In genomic region chr11:130945945-130946344, GRCh38 we compare ENCODE assay signal across 11 cellular contexts. TPM values are rescaled to one million over a fixed set of nuclear protein-coding genes. Genes with fewer than 3 reads are reported as not detected.
A peak's percentile ranks its signal among the peaks of the same experiment; 100 is the strongest.
DNase-seq lines count a peak whose midpoint lies in the region; ATAC-seq and TF ChIP-seq lines count a peak whose summit lies in the region.
"Had no signal": no experiment of that assay in that cellular context is flagged by ENCODE, and none has a peak within 500 bp of the region (broad histone marks: within the 10 kb centered on the region; RNA-seq: fewer than 3 reads in every experiment).

No MANE protein-coding gene starts in this region.

- no peaks in the 10 kb centered on the region for H4K20me1 ChIP-seq in mammary epithelial cell (ENCODE audit: insufficient read depth, low read length)
- H4K20me1 ChIP-seq in hepatocyte (ENCODE audit: insufficient read depth, poor library complexity, severe bottlenecking) = no peaks in the 10 kb centered on the region
- H4K20me1 ChIP-seq in MM.1S (ENCODE audit: insufficient read depth, low read length) = no peaks in the 10 kb centered on the region

- H3K4me1 ChIP-seq in mammary epithelial cell (ENCODE audit: insufficient read depth, low read length) (peaks cover 42% of the 10 kb centered on the region), hepatocyte (ENCODE audit: insufficient read depth) (no peaks in the 10 kb centered on the region), MM.1S (ENCODE audit: low read length) (0 out of 2 replicates have a peak, but pooled peaks cover 5% of the 10 kb centered on the region)
- H3K4me1 ChIP-seq: SJSA1 had no signal

- in situ Hi-C loops in mammary epithelial cell (cut with MboI; ENCODE audit: low sequenced_read_pairs in 2 of 2) = no loop called here

- H3K27ac ChIP-seq in mammary epithelial cell (ENCODE audit: insufficient read depth, low read depth, low read length) (peak overlapping the region; percentile 6), hepatocyte (no peak overlapping the region), MM.1S (ENCODE audit: low read length) (no peak overlapping the region)
- H3K27ac ChIP-seq: cardiac muscle cell, SJSA1 had no signal

- DNase-seq in HCEC 1CT (peak; percentile 60), mammary epithelial cell (peak; percentile 73), hepatocyte (ENCODE audit: low spot score) (peak; percentile 10), stromal cell of bone marrow (ENCODE audit: low read depth) (peak; percentile 86), MM.1S (no peak), NCI-H82 treated with DMSO at 0.1 percent for 48 hours (lab: John Stamatoyannopoulos, UW; ENCODE audit: unreplicated experiment) (no peak), NCI-H446 treated with DMSO at 0.1 percent for 48 hours (lab: John Stamatoyannopoulos, UW) (no peak)

- no peaks in the 10 kb centered on the region for H3K9me3 ChIP-seq in mammary epithelial cell (replicated peaks; ENCODE audit: insufficient read depth, low read length)
- no peaks in the 10 kb centered on the region for H3K9me3 ChIP-seq in hepatocyte (ENCODE audit: low read depth)
- no peaks in the 10 kb centered on the region for H3K9me3 ChIP-seq in MM.1S (replicated peaks; ENCODE audit: insufficient read depth, low read length)
- H3K9me3 ChIP-seq: SJSA1 had no signal

- intact Hi-C loops in mammary epithelial cell (cut with micrococcal nuclease) = loop anchor here (5.0 kb wide), 1 partner anchor 51 kb away; no protein-coding TSS in a partner anchor

- no peak for ATAC-seq in GM18909 (IDR thresholded peaks at IDR 0.05; ENCODE audit: poor library complexity, unreplicated experiment)
- ATAC-seq: HepG2 had no signal

- H3F3A ChIP-seq in MM.1S (ENCODE audit: insufficient read depth, low read length) = no peaks in the 10 kb centered on the region

- CTCF ChIA-PET in mammary epithelial cell (lab: Charles Lee; ENCODE audit: low non-redundant PET) = no interaction called here

- H3K9me2 ChIP-seq in hepatocyte (replicated peaks; ENCODE audit: insufficient read depth) (no peaks in the 10 kb centered on the region), MM.1S (replicated peaks; ENCODE audit: insufficient read depth, low read length) (no peaks in the 10 kb centered on the region)

- no peaks in the 10 kb centered on the region for H3K27me3 ChIP-seq in mammary epithelial cell (ENCODE audit: insufficient read depth, low read length)
- H3K27me3 ChIP-seq in hepatocyte = no peaks in the 10 kb centered on the region
- no peaks in the 10 kb centered on the region for H3K27me3 ChIP-seq in MM.1S (replicated peaks; ENCODE audit: insufficient read depth, low read length)
- H3K27me3 ChIP-seq: cardiac muscle cell, SJSA1 had no signal

- H3K36me3 ChIP-seq in mammary epithelial cell (ENCODE audit: insufficient read depth, low read length) = no peaks in the 10 kb centered on the region
- no peaks in the 10 kb centered on the region for H3K36me3 ChIP-seq in hepatocyte (replicated peaks; ENCODE audit: insufficient read depth, low read depth)
- H3K36me3 ChIP-seq in MM.1S (replicated peaks; ENCODE audit: insufficient read depth, low read length) = no peaks in the 10 kb centered on the region
- H3K36me3 ChIP-seq: cardiac muscle cell, SJSA1 had no signal

- H2AFZ ChIP-seq in mammary epithelial cell (ENCODE audit: low read depth, low read length) (peak overlapping the region; percentile 52), hepatocyte (no peak overlapping the region), MM.1S (ENCODE audit: low read length) (no peak overlapping the region)

- BruUV-seq in mammary epithelial cell (replicated peaks; lab: Mats Ljungman, UMichigan) = no TSS peak

- H3K4me3 ChIP-seq in mammary epithelial cell (replicated peaks in 1 of 3; ENCODE audit: insufficient read depth in 1 of 3, low read depth in 2 of 3, low read length in 3 of 3) (no peak overlapping the region), hepatocyte (no peak overlapping the region), MM.1S (ENCODE audit: low read length) (no peak overlapping the region)
- H3K4me3 ChIP-seq: cardiac muscle cell, SJSA1 had no signal

- TF ChIP-seq CTCF in mammary epithelial cell (conservative IDR thresholded peaks at IDR 0.05 in 1 of 2, IDR thresholded peaks at IDR 0.05 in 1 of 2; ENCODE audit: extremely low read depth in 1 of 2, insufficient read depth in 1 of 2, low read depth in 1 of 2, low read length in 2 of 2) (no peak), hepatocyte (IDR thresholded peaks at IDR 0.05; ENCODE audit: poor library complexity) (no peak), MM.1S (IDR thresholded peaks at IDR 0.05; ENCODE audit: low read length) (no peak)

- peak overlapping the region; percentile 49 for H3K4me2 ChIP-seq in mammary epithelial cell (ENCODE audit: insufficient read depth, low read depth, low read length)
- H3K4me2 ChIP-seq in hepatocyte = no peak overlapping the region
- no peak overlapping the region for H3K4me2 ChIP-seq in MM.1S (ENCODE audit: low read depth, low read length)

- no peak overlapping the region for H3K9ac ChIP-seq in mammary epithelial cell (ENCODE audit: insufficient read depth, low read length)
- no peak overlapping the region for H3K9ac ChIP-seq in MM.1S (ENCODE audit: low read length)

- WGBS in mammary epithelial cell (ENCODE audit: low coverage, missing lambda C conversion rate) = 2% methylated on average over 7 of the region's 7 CpGs
- 69% methylated on average over 7 of the region's 7 CpGs for WGBS in hepatocyte (ENCODE audit: low lambda C conversion rate, missing lambda C conversion rate)

- peaks cover 21% of the 10 kb centered on the region for H3K79me2 ChIP-seq in mammary epithelial cell (ENCODE audit: insufficient read depth, low read length)
- H3K79me2 ChIP-seq in hepatocyte = no peaks in the 10 kb centered on the region
- H3K79me2 ChIP-seq in MM.1S (ENCODE audit: low read length) = no peaks in the 10 kb centered on the region

- dilution Hi-C loops in mammary epithelial cell (cut with HindIII; ENCODE audit: low sequenced_read_pairs) = no loop called here

RNA-seq across cellular contexts. Expression of gene SNX19, which starts 29.7 kb away (rescaled TPM):
- total RNA-seq in mammary epithelial cell (100 to 1,000 TPM in 1 of 2 donors, 10 to 100 TPM in 1; 56.4 to 112 TPM), hepatocyte (63.9 and 64.3 TPM in 2 replicates)
- polyA plus RNA-seq in mammary epithelial cell (40.8 TPM), hepatocyte (32.1 and 40.6 TPM in 2 replicates)
- 82.7 TPM for polyA minus RNA-seq in mammary epithelial cell

Comparison
In these comparisons a context has a peak if more than half of its experiments do, and no peak if none do; other contexts are left out.
1. DNase-seq: peak in HCEC 1CT (single experiment), mammary epithelial cell (single experiment), hepatocyte (single experiment) and stromal cell of bone marrow (single experiment); none in MM.1S (single experiment), NCI-H82 treated with DMSO at 0.1 percent for 48 hours (single experiment) and NCI-H446 treated with DMSO at 0.1 percent for 48 hours (single experiment).